8 cellular contexts compared by ENCODE assay signal in the genomic region with DNA sequence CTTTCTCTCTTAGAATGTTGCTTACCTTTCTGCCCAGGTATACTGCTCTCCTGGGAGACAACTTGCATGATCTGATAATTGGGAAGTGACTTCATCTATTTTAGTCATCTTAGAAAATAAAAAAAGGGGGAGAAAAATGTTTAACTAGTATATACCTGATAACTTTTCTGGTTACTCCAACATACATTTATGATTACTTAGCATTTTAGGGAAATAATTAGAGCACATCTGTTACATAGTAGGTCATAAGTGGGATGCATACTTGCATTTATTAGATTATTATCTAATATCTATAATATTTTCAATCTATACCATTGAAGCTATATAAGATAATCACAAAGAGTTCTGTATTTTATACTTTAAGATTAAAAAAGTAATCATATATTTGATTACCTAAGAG.
"Had no signal": no experiment of that assay in that cellular context is flagged by ENCODE, and none has a peak within 500 bp of the region (broad histone marks: within the 10 kb centered on the region; RNA-seq: fewer than 3 reads in every experiment).

No MANE protein-coding gene starts in this region.

- DNase-seq: GM23248, GOT3, H7, HFFc6, KG1 had no signal

- H3K4me1 ChIP-seq: HAP-1 had no signal

- H3K36me3 ChIP-seq: HAP-1 had no signal

- H3K4me3 ChIP-seq: GM23248, HAP-1 had no signal

- H2AFZ ChIP-seq: GM23248 had no signal

- H3K9me3 ChIP-seq: HAP-1 had no signal

- H3K27ac ChIP-seq: GM23248, HL-60 had no signal

- H3K9ac ChIP-seq: GM23248 had no signal

- ATAC-seq: HCT116 had no signal
